ENCODE assay signal across 2 cellular contexts in genomic region chr11:77819921-77820564, GRCh38.
A peak's percentile ranks its signal among the peaks of the same experiment; 100 is the strongest.
TF ChIP-seq lines count a peak whose summit lies in the region.

No MANE protein-coding gene starts in this region.

TF ChIP-seq in WTC11, 78 proteins besides CTCF, POLR2A, EP300 and RAD21 (continued from another document):
- TF ChIP-seq ZNF512 (CRISPR knock-in tag; IDR thresholded peaks at IDR 0.05; ENCODE audit: borderline replicate concordance), result no peak
- no peak for TF ChIP-seq TP53 (CRISPR knock-in tag; IDR thresholded peaks at IDR 0.05)
- no peak for TF ChIP-seq E2F5 (CRISPR knock-in tag; IDR thresholded peaks at IDR 0.05)
- TF ChIP-seq E2F1 (CRISPR knock-in tag; IDR thresholded peaks at IDR 0.05), result no peak
- TF ChIP-seq JAZF1 (CRISPR knock-in tag; IDR thresholded peaks at IDR 0.05), result no peak
- TF ChIP-seq MYBL2 (CRISPR knock-in tag; IDR thresholded peaks at IDR 0.05), result no peak
- TF ChIP-seq PREB (CRISPR knock-in tag; IDR thresholded peaks at IDR 0.05; ENCODE audit: borderline replicate concordance), result no peak
- no peak for TF ChIP-seq ZSCAN18 (CRISPR knock-in tag; IDR thresholded peaks at IDR 0.05)
- TF ChIP-seq ZBTB21 (CRISPR knock-in tag; IDR thresholded peaks at IDR 0.05; ENCODE audit: borderline replicate concordance), result no peak
- peak; percentile 29; the same call in 1 of the 2 replicates for TF ChIP-seq ZNF232 (CRISPR knock-in tag; IDR thresholded peaks at IDR 0.05)
- no peak for TF ChIP-seq GRHL2 (CRISPR knock-in tag; IDR thresholded peaks at IDR 0.05; ENCODE audit: insufficient replicate concordance, severe bottlenecking)
- TF ChIP-seq AFF4 (CRISPR knock-in tag; IDR thresholded peaks at IDR 0.05; ENCODE audit: borderline replicate concordance), result no peak
- TF ChIP-seq SMAD3 (CRISPR knock-in tag; IDR thresholded peaks at IDR 0.05; ENCODE audit: borderline replicate concordance), result no peak

TF ChIP-seq in HepG2, 621 proteins besides CTCF, POLR2A, EP300 and RAD21 (continued from another document and continues in another):
- TF ChIP-seq ZNF20 (CRISPR knock-in tag; IDR thresholded peaks at IDR 0.05), result 0 out of 2 replicates have a peak, but pooled peaks have one; percentile 36
- TF ChIP-seq ZBED4 (CRISPR knock-in tag; IDR thresholded peaks at IDR 0.05; ENCODE audit: borderline replicate concordance), result no peak
- TF ChIP-seq ZBTB8A (CRISPR knock-in tag; IDR thresholded peaks at IDR 0.05; ENCODE audit: borderline replicate concordance, low read depth), result 0 out of 2 replicates have a peak, but pooled peaks have one; percentile 6
- TF ChIP-seq ZNF3 (CRISPR knock-in tag; IDR thresholded peaks at IDR 0.05), result no peak
- no peak for TF ChIP-seq ZSCAN21 (CRISPR knock-in tag; IDR thresholded peaks at IDR 0.05; ENCODE audit: borderline replicate concordance)
- TF ChIP-seq TFE3 (CRISPR knock-in tag; IDR thresholded peaks at IDR 0.05), result no peak
- TF ChIP-seq ZBTB46 (CRISPR knock-in tag; IDR thresholded peaks at IDR 0.05; ENCODE audit: borderline replicate concordance), result 0 out of 2 replicates have a peak, but pooled peaks have one; percentile 10
- no peak for TF ChIP-seq TCF12 (IDR thresholded peaks at IDR 0.05)
- no peak for TF ChIP-seq TCF12 (CRISPR knock-in tag; IDR thresholded peaks at IDR 0.05)
- peak; percentile 80; the same call in 1 of the 2 replicates for TF ChIP-seq ZNF670 (CRISPR knock-in tag; IDR thresholded peaks at IDR 0.05; ENCODE audit: borderline replicate concordance)
- no peak for TF ChIP-seq HNRNPLL (IDR thresholded peaks at IDR 0.05; ENCODE audit: low read depth, low read length, poor library complexity, severe bottlenecking)
- no peak for TF ChIP-seq MYPOP (CRISPR knock-in tag; IDR thresholded peaks at IDR 0.05)
- TF ChIP-seq ZNF607 (CRISPR knock-in tag; IDR thresholded peaks at IDR 0.05; ENCODE audit: borderline replicate concordance), result 0 out of 2 replicates have a peak, but pooled peaks have one; percentile 1
- TF ChIP-seq KDM5A (IDR thresholded peaks at IDR 0.05; ENCODE audit: borderline replicate concordance, low read length), result 0 out of 2 replicates have a peak, but pooled peaks have one; percentile 66
- TF ChIP-seq KDM6A (CRISPR knock-in tag; IDR thresholded peaks at IDR 0.05; ENCODE audit: low read depth), result no peak
- no peak for TF ChIP-seq NRL (CRISPR knock-in tag; IDR thresholded peaks at IDR 0.05; ENCODE audit: borderline replicate concordance)
- TF ChIP-seq KLF15 (CRISPR knock-in tag; IDR thresholded peaks at IDR 0.05; ENCODE audit: borderline replicate concordance), result no peak
- 0 out of 2 replicates have a peak, but pooled peaks have one; percentile 20 for TF ChIP-seq ZNF225 (CRISPR knock-in tag; IDR thresholded peaks at IDR 0.05)
- TF ChIP-seq ZFP82 (CRISPR knock-in tag; IDR thresholded peaks at IDR 0.05; ENCODE audit: borderline replicate concordance), result 0 out of 2 replicates have a peak, but pooled peaks have one; percentile 73
- no peak for TF ChIP-seq ZNF451 (CRISPR knock-in tag; IDR thresholded peaks at IDR 0.05)
- TF ChIP-seq AGO1 (IDR thresholded peaks at IDR 0.05; ENCODE audit: low read depth, low read length, poor library complexity, severe bottlenecking), result no peak
- TF ChIP-seq TAF15 (IDR thresholded peaks at IDR 0.05; ENCODE audit: low read depth, low read length, poor library complexity, severe bottlenecking), result peak; percentile 19
- TF ChIP-seq PCBP1 (IDR thresholded peaks at IDR 0.05; ENCODE audit: borderline replicate concordance, low read depth, low read length), result 0 out of 2 replicates have a peak, but pooled peaks have one; percentile 71
- TF ChIP-seq NKX3-1 (CRISPR knock-in tag; IDR thresholded peaks at IDR 0.05), result no peak
- TF ChIP-seq IRF9 (CRISPR knock-in tag; IDR thresholded peaks at IDR 0.05; ENCODE audit: borderline replicate concordance), result 0 out of 2 replicates have a peak, but pooled peaks have one; percentile 4
- TF ChIP-seq ZNF124 (CRISPR knock-in tag; IDR thresholded peaks at IDR 0.05), result 0 out of 2 replicates have a peak, but pooled peaks have one; percentile 22
- TF ChIP-seq XRCC5 (optimal IDR thresholded peaks at IDR 0.05; ENCODE audit: low read length), result no peak
- TF ChIP-seq NPAS2 (CRISPR knock-in tag; IDR thresholded peaks at IDR 0.05; ENCODE audit: borderline replicate concordance), result no peak
- no peak for TF ChIP-seq ZNF318 (CRISPR knock-in tag; IDR thresholded peaks at IDR 0.05)
- TF ChIP-seq UBTF (CRISPR knock-in tag; IDR thresholded peaks at IDR 0.05), result peak; percentile 32; the same call in 1 of the 2 replicates
- peak; percentile 91 for TF ChIP-seq HNRNPK (IDR thresholded peaks at IDR 0.05; ENCODE audit: low read depth, low read length, poor library complexity, severe bottlenecking)
- 0 out of 2 replicates have a peak, but pooled peaks have one; percentile 18 for TF ChIP-seq ZNF616 (CRISPR knock-in tag; IDR thresholded peaks at IDR 0.05; ENCODE audit: low read depth)
